8 cellular contexts compared by ENCODE assay signal in genomic region chr16:20300312-20301097, GRCh38.
DNase-seq lines count a peak whose midpoint lies in the region; ATAC-seq lines count a peak whose summit lies in the region.

No MANE protein-coding gene starts in this region.

- DNase-seq in activated naive CD4-positive, alpha-beta T cell treated with Interleukin-2 at 50 U/mL for 16 hours = peak; percentile 2
- DNase-seq in activated naive CD4-positive, alpha-beta T cell treated with anti-CD3 and anti-CD28 coated beads, Interleukin-2, amount 50 U/mL, for 16 hours = no peak
- DNase-seq in NCI-H526 treated with DMSO at 0.1 percent for 48 hours (lab: John Stamatoyannopoulos, UW) (peak; percentile 27), glomerular visceral epithelial cell (ENCODE audit: extremely low spot score) (peak; percentile 46), putamen (ENCODE audit: low spot score) (peak; percentile 21)
- DNase-seq in activated T-cell treated with anti-CD3 and anti-CD28 coated beads, Interleukin-2, amount 50 U/mL, for 24 hours = peak; percentile 35

- H3K4me3 Mint-ChIP-seq in activated T-cell treated with anti-CD3 and anti-CD28 coated beads, Interleukin-2, amount 50 U/mL, for 24 hours = no peak overlapping the region

- no peaks in the 10 kb centered on the region for H3K36me3 Mint-ChIP-seq in activated T-cell treated with anti-CD3 and anti-CD28 coated beads, Interleukin-2, amount 50 U/mL, for 24 hours (ENCODE audit: low read depth)

- no peak overlapping the region for H3K27ac Mint-ChIP-seq in activated T-cell treated with anti-CD3 and anti-CD28 coated beads, Interleukin-2, amount 50 U/mL, for 24 hours

- no peaks in the 10 kb centered on the region for H3K9me3 Mint-ChIP-seq in activated T-cell treated with anti-CD3 and anti-CD28 coated beads, Interleukin-2, amount 50 U/mL, for 24 hours

- peaks cover 13% of the 10 kb centered on the region for H3K27me3 Mint-ChIP-seq in activated T-cell treated with anti-CD3 and anti-CD28 coated beads, Interleukin-2, amount 50 U/mL, for 24 hours

- peak; percentile 65 for ATAC-seq in HG03159 (IDR thresholded peaks at IDR 0.05; ENCODE audit: unreplicated experiment)
- ATAC-seq in HG02571 (IDR thresholded peaks at IDR 0.05; ENCODE audit: unreplicated experiment) = no peak

- no peaks in the 10 kb centered on the region for H3K4me1 Mint-ChIP-seq in activated T-cell treated with anti-CD3 and anti-CD28 coated beads, Interleukin-2, amount 50 U/mL, for 24 hours (ENCODE audit: low read depth)
